Comparison of ENCODE assay signal across 29 cellular contexts in the genomic region with DNA sequence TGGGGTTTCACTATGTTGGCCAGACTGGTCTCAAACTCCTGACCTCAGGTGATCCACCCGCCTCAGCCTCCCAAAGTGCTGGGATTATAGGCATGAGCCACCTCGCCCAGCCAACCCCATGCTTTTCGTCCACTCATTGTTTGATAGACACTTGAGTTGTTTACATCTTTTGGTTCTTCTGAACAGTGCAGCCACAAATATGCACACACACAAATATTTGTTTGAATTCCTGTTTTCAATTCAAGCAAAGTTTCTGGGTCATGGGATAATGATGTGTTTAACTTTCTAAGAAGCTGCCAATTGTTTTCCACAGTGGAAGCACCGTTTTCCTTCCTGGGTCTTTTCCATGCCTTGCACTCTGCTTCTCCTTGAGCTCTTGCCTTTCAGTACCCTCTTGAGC. TPM values are rescaled to one million over a fixed set of nuclear protein-coding genes. Genes with fewer than 3 reads are reported as not detected.
DNase-seq lines count a peak whose midpoint lies in the region; ATAC-seq, FAIRE-seq and TF ChIP-seq lines count a peak whose summit lies in the region.
"Had no signal": no experiment of that assay in that cellular context is flagged by ENCODE, and none has a peak within 500 bp of the region (broad histone marks: within the 10 kb centered on the region; RNA-seq: fewer than 3 reads in every experiment).

No MANE protein-coding gene starts in this region.

- CTCF ChIA-PET in HepG2 (lab: Yijun Ruan, JAX; ENCODE audit: low intra/inter-chr PET ratio, low total read pairs) = no interaction called here

- in situ Hi-C loops in HepG2 (cut with HindIII; ENCODE audit: extremely low pct_ligation_motif_present, low pct_unique_long_range_greater_than_20kb) = no loop called here

- TF ChIP-seq CTCF in HepG2 (CRISPR knock-in tag; IDR thresholded peaks at IDR 0.05) (no peak), right lobe of liver (IDR thresholded peaks at IDR 0.05) (no peak), heart right ventricle (IDR thresholded peaks at IDR 0.05) (no peak)

- H3K79me2 ChIP-seq in HepG2 (ENCODE audit: insufficient read depth, low read length) = no peaks in the 10 kb centered on the region

- TF ChIP-seq EP300 in HepG2 (IDR thresholded peaks at IDR 0.05; ENCODE audit: low read depth in 2 of 2, low read length in 2 of 2) (no peak), HepG2 (CRISPR knock-in tag; IDR thresholded peaks at IDR 0.05; ENCODE audit: borderline replicate concordance) (no peak)

- TF ChIP-seq RAD21 in HepG2 (CRISPR knock-in tag; IDR thresholded peaks at IDR 0.05) = no peak

- ATAC-seq in HepG2 (no peak), right lobe of liver (no peak), heart right ventricle (no peak)
- ATAC-seq: GM23338 had no signal

- BruUV-seq in HepG2 (replicated peaks; lab: Mats Ljungman, UMichigan) = no TSS peak

- H2AFZ ChIP-seq in HepG2 (ENCODE audit: low read length) = no peak overlapping the region
- H2AFZ ChIP-seq: GM23338 had no signal

- H3K4me3 ChIP-seq in HepG2 (replicated peaks in 1 of 3; ENCODE audit: insufficient read depth in 1 of 3, low read depth in 2 of 3, low read length in 3 of 3) (no peak overlapping the region), right lobe of liver (no peak overlapping the region), heart right ventricle (no peak overlapping the region)
- H3K4me3 ChIP-seq: GM23338, HAP-1 had no signal

- POLR2A ChIA-PET in HepG2 (lab: Yijun Ruan, JAX) = no interaction called here

- H3K4me1 ChIP-seq in HepG2 (ENCODE audit: insufficient read depth, low read length) (peaks cover 19% of the 10 kb centered on the region), right lobe of liver (no peaks in the 10 kb centered on the region), heart right ventricle (no peaks in the 10 kb centered on the region)
- H3K4me1 ChIP-seq: BE2C, HAP-1 had no signal

- H3K9ac ChIP-seq in HepG2 (ENCODE audit: insufficient read depth, low read depth, low read length) = no peak overlapping the region

- intact Hi-C loops in HepG2 (cut with micrococcal nuclease; ENCODE audit: unreplicated experiment) (no loop called here), right lobe of liver (cut with DNase I) (no loop called here), heart right ventricle (cut with DNase I) (no loop called here)

- H3K9me3 ChIP-seq in HepG2 (ENCODE audit: low read length) = no peaks in the 10 kb centered on the region
- no peaks in the 10 kb centered on the region for H3K9me3 ChIP-seq in right lobe of liver
- H3K9me3 ChIP-seq in heart right ventricle = peaks cover 0 to 10% (median 0%) of the 10 kb centered on the region in 11 donors
- H3K9me3 ChIP-seq: BE2C, HAP-1 had no signal

- H3K27ac ChIP-seq in HepG2 (ENCODE audit: extremely low read length, insufficient read depth, low read length) (no peak overlapping the region), right lobe of liver (no peak overlapping the region), heart right ventricle (no peak overlapping the region)
- H3K27ac ChIP-seq: 22Rv1 had no signal

- H3K4me2 ChIP-seq in HepG2 (ENCODE audit: low read depth, low read length) = peak overlapping the region; percentile 27; the same call in 1 of the 2 replicates
- H3K4me2 ChIP-seq: GM23338 had no signal

- TF ChIP-seq POLR2A in HepG2 (IDR thresholded peaks at IDR 0.05; ENCODE audit: insufficient read depth in 1 of 2, low read depth in 2 of 2, low read length in 2 of 2) = no peak
- TF ChIP-seq POLR2A in right lobe of liver (IDR thresholded peaks at IDR 0.05) = no peak

- H3K36me3 ChIP-seq in HepG2 (replicated peaks in 1 of 2; ENCODE audit: control insufficient read depth in 1 of 2, insufficient read depth in 2 of 2, low read length in 2 of 2) = no peaks in the 10 kb centered on the region
- H3K36me3 ChIP-seq in right lobe of liver = no peaks in the 10 kb centered on the region
- H3K36me3 ChIP-seq in heart right ventricle = no peaks in the 10 kb centered on the region
- H3K36me3 ChIP-seq: BE2C, HAP-1 had no signal

- DNase-seq in HepG2 (ENCODE audit: low spot score) (no peak), right lobe of liver (no peak), SW480 (ENCODE audit: low spot score) (peak; percentile 33), fibroblast of peridontal ligament (ENCODE audit: extremely low read depth) (peak; percentile 5), renal cortical epithelial cell (ENCODE audit: low read depth) (peak; percentile 19), heart right ventricle (no peak)
- no peak for DNase-seq in stimulated activated CD4-positive, alpha-beta T cell treated with anti-CD3 and anti-CD28 coated beads, Interleukin-4, amount 100 ng/mL, for 24 hours
- DNase-seq in activated CD4-positive, CD25-positive, alpha-beta regulatory T cell treated with anti-CD3 and anti-CD28 coated beads, Interleukin-2, amount 50 U/mL, for 72 hours = no peak
- DNase-seq: ACHN; BE2C; Calu3; CD8-positive, alpha-beta memory T cell; DMS153; HFFc6; IMR-90; KG1; NCI-H1048; NCI-H1417; NCI-H1694; NCI-H2029 treated with DMSO at 0.1 percent for 48 hours; NCI-H526 treated with DMSO at 0.1 percent for 48 hours had no signal

- H3K27me3 ChIP-seq in HepG2 (ENCODE audit: control insufficient read depth in 1 of 2, insufficient read depth in 2 of 2, low read length in 2 of 2) (peaks cover 12 to 42% of the 10 kb centered on the region in 2 experiments; a peak in 3 of 5 replicates), right lobe of liver (no peaks in the 10 kb centered on the region), heart right ventricle (peaks cover 0 to 7% (median 0%) of the 10 kb centered on the region in 7 donors)
- H3K27me3 ChIP-seq: BE2C had no signal

- H4K20me1 ChIP-seq in HepG2 (ENCODE audit: insufficient read depth, low read length) = no peaks in the 10 kb centered on the region

- FAIRE-seq in HepG2 (lab: Jason Lieb, UNC) = no peak
- FAIRE-seq: HTR-8/SVneo had no signal

- WGBS in HepG2 (ENCODE audit: low lambda C conversion rate) = 2% methylated on average over 4 of the region's 4 CpGs
- 41% methylated on average over 3 of the region's 4 CpGs for WGBS in right lobe of liver (ENCODE audit: insufficient coverage, low coverage, low lambda C conversion rate, missing lambda C conversion rate)
- WGBS in heart right ventricle, 2 donors = 80 to 89% methylated on average over 4 of the region's 4 CpGs

RNA-seq across cellular contexts. Expression of a gene that starts 6.8 kb away (rescaled TPM):
- 0.38 and 0.75 TPM in 2 replicates for total RNA-seq in HepG2 (2016; rRNA removed; fragmentation: Illumina TruSeq; extraction: Trizol)
- 0.26 and 0.71 TPM in 2 replicates for total RNA-seq in HepG2 (2016; cell fraction: cytosol; rRNA removed; fragmentation: Illumina TruSeq; extraction: Trizol; ENCODE audit: low read depth)
- 0.19 and 0.28 TPM in 2 replicates for total RNA-seq in HepG2 (2016; cell fraction: insoluble cytoplasmic fraction; rRNA removed; fragmentation: Illumina TruSeq; extraction: Trizol)
- total RNA-seq in HepG2 (2016; cell fraction: membrane; rRNA removed; fragmentation: Illumina TruSeq; extraction: Trizol) = 0.28 and 0.71 TPM in 2 replicates
- 0.66 TPM in 1 of 2 replicates, not detected in the other for total RNA-seq in HepG2 (2016; cell fraction: nucleus; rRNA removed; fragmentation: Illumina TruSeq; extraction: Trizol)
- 10.8 and 24.4 TPM in 2 replicates for polyA plus RNA-seq in HepG2 (2011; rRNA removed)
- 9.3 and 14.4 TPM in 2 replicates for polyA plus RNA-seq in HepG2 (2011; cell fraction: cytosol; rRNA removed)
- 21.2 and 32.7 TPM in 2 replicates for polyA plus RNA-seq in HepG2 (2011; cell fraction: nucleus; rRNA removed)
- polyA plus RNA-seq in HepG2 (2012) = 0.90 and 4.1 TPM in 2 replicates
- polyA plus RNA-seq in HepG2 (2016; cell fraction: cytosol; fragmentation: Illumina TruSeq; extraction: Trizol; ENCODE audit: low read depth) = 1.0 TPM in 2 replicates
- 0.48 and 0.64 TPM in 2 replicates for polyA plus RNA-seq in HepG2 (2016; cell fraction: insoluble cytoplasmic fraction; fragmentation: Illumina TruSeq; extraction: Trizol; ENCODE audit: low read depth)
- 0.70 and 0.90 TPM in 2 replicates for polyA plus RNA-seq in HepG2 (2016; cell fraction: membrane; fragmentation: Illumina TruSeq; extraction: Trizol; ENCODE audit: low read depth)
- 1.0 and 1.6 TPM in 2 replicates for polyA plus RNA-seq in HepG2 (2016; cell fraction: nucleus; fragmentation: Illumina TruSeq; extraction: Trizol; ENCODE audit: insufficient read depth, low read depth)
- 4.8 TPM in 1 of 2 replicates, not detected in the other for polyA minus RNA-seq in HepG2 (2011; rRNA and poly(A)+ RNA removed; ENCODE audit: low replicate concordance)
- polyA minus RNA-seq in HepG2 (2011; cell fraction: cytosol; rRNA and poly(A)+ RNA removed) = 4.5 TPM in 1 of 2 replicates, not detected in the other
- polyA minus RNA-seq in HepG2 (2011; cell fraction: nucleus; rRNA and poly(A)+ RNA removed) = 2.2 and 4.2 TPM in 2 replicates
- not detected for total RNA-seq in right lobe of liver
- not detected in 2 replicates for total RNA-seq in renal cortical epithelial cell
- total RNA-seq in heart right ventricle = not detected
- not detected for polyA plus RNA-seq in heart right ventricle
- total RNA-seq: CD8-positive, alpha-beta memory T cell; Daoy; G401; GM23338; HFFc6; IMR-90 had no signal
- polyA plus RNA-seq: CD14-positive monocyte; CD8-positive, alpha-beta memory T cell; GM23338; IMR-90 had no signal

RNA-seq across cellular contexts. Expression of a gene that starts 8.8 kb away (rescaled TPM):
- total RNA-seq in HepG2 (2016; rRNA removed; fragmentation: Illumina TruSeq; extraction: Trizol) (not detected in 2 replicates), right lobe of liver (not detected), renal cortical epithelial cell (not detected in 2 replicates), heart right ventricle (not detected)
- total RNA-seq in HepG2 (2016; cell fraction: cytosol; rRNA removed; fragmentation: Illumina TruSeq; extraction: Trizol; ENCODE audit: low read depth) = not detected in 2 replicates
- not detected in 2 replicates for total RNA-seq in HepG2 (2016; cell fraction: insoluble cytoplasmic fraction; rRNA removed; fragmentation: Illumina TruSeq; extraction: Trizol)
- total RNA-seq in HepG2 (2016; cell fraction: membrane; rRNA removed; fragmentation: Illumina TruSeq; extraction: Trizol) = not detected in 2 replicates
- total RNA-seq in HepG2 (2016; cell fraction: nucleus; rRNA removed; fragmentation: Illumina TruSeq; extraction: Trizol) = not detected in 2 replicates
- polyA plus RNA-seq in HepG2 (2011; rRNA removed) (0.20 and 0.32 TPM in 2 replicates), heart right ventricle (not detected)
- polyA plus RNA-seq in HepG2 (2011; cell fraction: cytosol; rRNA removed) = 0.34 and 0.50 TPM in 2 replicates
- 0.36 and 0.48 TPM in 2 replicates for polyA plus RNA-seq in HepG2 (2011; cell fraction: nucleus; rRNA removed)
- polyA plus RNA-seq in HepG2 (2012) = not detected in 2 replicates
- polyA plus RNA-seq in HepG2 (2016; cell fraction: cytosol; fragmentation: Illumina TruSeq; extraction: Trizol; ENCODE audit: low read depth) = not detected in 2 replicates
- polyA plus RNA-seq in HepG2 (2016; cell fraction: insoluble cytoplasmic fraction; fragmentation: Illumina TruSeq; extraction: Trizol; ENCODE audit: low read depth) = not detected in 2 replicates
- not detected in 2 replicates for polyA plus RNA-seq in HepG2 (2016; cell fraction: membrane; fragmentation: Illumina TruSeq; extraction: Trizol; ENCODE audit: low read depth)
- not detected in 2 replicates for polyA plus RNA-seq in HepG2 (2016; cell fraction: nucleus; fragmentation: Illumina TruSeq; extraction: Trizol; ENCODE audit: insufficient read depth, low read depth)
- polyA minus RNA-seq in HepG2 (2011; rRNA and poly(A)+ RNA removed; ENCODE audit: low replicate concordance) = not detected in 2 replicates
- not detected in 2 replicates for polyA minus RNA-seq in HepG2 (2011; cell fraction: cytosol; rRNA and poly(A)+ RNA removed)
- polyA minus RNA-seq in HepG2 (2011; cell fraction: nucleus; rRNA and poly(A)+ RNA removed) = not detected in 2 replicates
- total RNA-seq: Calu3; CD8-positive, alpha-beta memory T cell; Daoy; G401; GM23338; HFFc6; IMR-90; NCI-H460 had no signal
- polyA plus RNA-seq: CD14-positive monocyte; CD8-positive, alpha-beta memory T cell; GM23338; IMR-90 had no signal

RNA-seq across cellular contexts. Expression of a gene that starts 33.5 kb away (rescaled TPM):
- total RNA-seq in HepG2 (2016; rRNA removed; fragmentation: Illumina TruSeq; extraction: Trizol) = not detected in 2 replicates
- total RNA-seq in HepG2 (2016; cell fraction: cytosol; rRNA removed; fragmentation: Illumina TruSeq; extraction: Trizol; ENCODE audit: low read depth) = not detected in 2 replicates
- total RNA-seq in HepG2 (2016; cell fraction: insoluble cytoplasmic fraction; rRNA removed; fragmentation: Illumina TruSeq; extraction: Trizol) = not detected in 2 replicates
- not detected in 2 replicates for total RNA-seq in HepG2 (2016; cell fraction: membrane; rRNA removed; fragmentation: Illumina TruSeq; extraction: Trizol)
- not detected in 2 replicates for total RNA-seq in HepG2 (2016; cell fraction: nucleus; rRNA removed; fragmentation: Illumina TruSeq; extraction: Trizol)
- not detected in 2 replicates for polyA plus RNA-seq in HepG2 (2011; rRNA removed)
- polyA plus RNA-seq in HepG2 (2011; cell fraction: cytosol; rRNA removed) = 0.09 TPM in 1 of 2 replicates, not detected in the other
- polyA plus RNA-seq in HepG2 (2011; cell fraction: nucleus; rRNA removed) = not detected in 2 replicates
- not detected in 2 replicates for polyA plus RNA-seq in HepG2 (2012)
- polyA plus RNA-seq in HepG2 (2016; cell fraction: cytosol; fragmentation: Illumina TruSeq; extraction: Trizol; ENCODE audit: low read depth) = not detected in 2 replicates
- polyA plus RNA-seq in HepG2 (2016; cell fraction: insoluble cytoplasmic fraction; fragmentation: Illumina TruSeq; extraction: Trizol; ENCODE audit: low read depth) = not detected in 2 replicates
- polyA plus RNA-seq in HepG2 (2016; cell fraction: membrane; fragmentation: Illumina TruSeq; extraction: Trizol; ENCODE audit: low read depth) = not detected in 2 replicates
- polyA plus RNA-seq in HepG2 (2016; cell fraction: nucleus; fragmentation: Illumina TruSeq; extraction: Trizol; ENCODE audit: insufficient read depth, low read depth) = not detected in 2 replicates
- polyA minus RNA-seq in HepG2 (2011; rRNA and poly(A)+ RNA removed; ENCODE audit: low replicate concordance) = not detected in 2 replicates
- polyA minus RNA-seq in HepG2 (2011; cell fraction: cytosol; rRNA and poly(A)+ RNA removed) = not detected in 2 replicates
- polyA minus RNA-seq in HepG2 (2011; cell fraction: nucleus; rRNA and poly(A)+ RNA removed) = not detected in 2 replicates
- not detected for total RNA-seq in right lobe of liver
- not detected in 2 replicates for total RNA-seq in renal cortical epithelial cell
- total RNA-seq in heart right ventricle = under 1 TPM in 2 of 10 donors, not detected in 8; 0.32 to 0.76 TPM
- under 1 TPM in 1 of 2 donors, not detected in 1; 0.13 TPM for polyA plus RNA-seq in heart right ventricle
- total RNA-seq: Calu3; CD8-positive, alpha-beta memory T cell; Daoy; G401; GM23338; IMR-90 had no signal
- polyA plus RNA-seq: CD14-positive monocyte; CD8-positive, alpha-beta memory T cell; IMR-90 had no signal

RNA-seq across cellular contexts. Expression of a gene that starts 54.2 kb away (rescaled TPM):
- total RNA-seq in HepG2 (2016; rRNA removed; fragmentation: Illumina TruSeq; extraction: Trizol) (44.4 and 48.6 TPM in 2 replicates), right lobe of liver (10 to 100 TPM; 24.7 to 56.8 (median 30.5) TPM), renal cortical epithelial cell (13.4 and 16.8 TPM in 2 replicates), heart right ventricle (10 to 100 TPM; 37.5 to 52.0 (median 47.8) TPM)
- 19.9 and 20.2 TPM in 2 replicates for total RNA-seq in HepG2 (2016; cell fraction: cytosol; rRNA removed; fragmentation: Illumina TruSeq; extraction: Trizol; ENCODE audit: low read depth)
- 40.6 and 44.3 TPM in 2 replicates for total RNA-seq in HepG2 (2016; cell fraction: insoluble cytoplasmic fraction; rRNA removed; fragmentation: Illumina TruSeq; extraction: Trizol)
- total RNA-seq in HepG2 (2016; cell fraction: membrane; rRNA removed; fragmentation: Illumina TruSeq; extraction: Trizol) = 30.5 and 35.9 TPM in 2 replicates
- total RNA-seq in HepG2 (2016; cell fraction: nucleus; rRNA removed; fragmentation: Illumina TruSeq; extraction: Trizol) = 22.9 and 23.3 TPM in 2 replicates
- polyA plus RNA-seq in HepG2 (2011; rRNA removed) (86.7 and 98.3 TPM in 2 replicates), heart right ventricle (10 to 100 TPM; 28.6 to 82.9 TPM)
- 166 and 225 TPM in 2 replicates for polyA plus RNA-seq in HepG2 (2011; cell fraction: cytosol; rRNA removed)
- polyA plus RNA-seq in HepG2 (2011; cell fraction: nucleus; rRNA removed) = 93.0 and 109 TPM in 2 replicates
- polyA plus RNA-seq in HepG2 (2012) = 38.2 and 39.9 TPM in 2 replicates
- polyA plus RNA-seq in HepG2 (2016; cell fraction: cytosol; fragmentation: Illumina TruSeq; extraction: Trizol; ENCODE audit: low read depth) = 37.0 and 38.5 TPM in 2 replicates
- 94.0 and 109 TPM in 2 replicates for polyA plus RNA-seq in HepG2 (2016; cell fraction: insoluble cytoplasmic fraction; fragmentation: Illumina TruSeq; extraction: Trizol; ENCODE audit: low read depth)
- polyA plus RNA-seq in HepG2 (2016; cell fraction: membrane; fragmentation: Illumina TruSeq; extraction: Trizol; ENCODE audit: low read depth) = 51.5 and 52.2 TPM in 2 replicates
- polyA plus RNA-seq in HepG2 (2016; cell fraction: nucleus; fragmentation: Illumina TruSeq; extraction: Trizol; ENCODE audit: insufficient read depth, low read depth) = 74.0 and 74.3 TPM in 2 replicates
- 204 and 352 TPM in 2 replicates for polyA minus RNA-seq in HepG2 (2011; rRNA and poly(A)+ RNA removed; ENCODE audit: low replicate concordance)
- 57.7 TPM in 2 replicates for polyA minus RNA-seq in HepG2 (2011; cell fraction: cytosol; rRNA and poly(A)+ RNA removed)
- 16.6 and 19.0 TPM in 2 replicates for polyA minus RNA-seq in HepG2 (2011; cell fraction: nucleus; rRNA and poly(A)+ RNA removed)

Comparison
In these comparisons a context has a peak if more than half of its experiments do, and no peak if none do; other contexts are left out.
1. DNase-seq: peak in SW480 (single experiment), fibroblast of peridontal ligament (single experiment) and renal cortical epithelial cell (single experiment); none in HepG2 (single experiment), right lobe of liver (0 of 3), heart right ventricle (0 of 2), stimulated activated CD4-positive, alpha-beta T cell treated with anti-CD3 and anti-CD28 coated beads, Interleukin-4, amount 100 ng/mL, for 24 hours (single experiment) and activated CD4-positive, CD25-positive, alpha-beta regulatory T cell treated with anti-CD3 and anti-CD28 coated beads, Interleukin-2, amount 50 U/mL, for 72 hours (single experiment).